In genomic region chr9:134024393-134024792, GRCh38 we compare ENCODE assay signal across 8 cellular contexts. TPM values are rescaled to one million over a fixed set of nuclear protein-coding genes. Genes with fewer than 3 reads are reported as not detected.
A peak's percentile ranks its signal among the peaks of the same experiment; 100 is the strongest.
DNase-seq lines count a peak whose midpoint lies in the region; ATAC-seq and TF ChIP-seq lines count a peak whose summit lies in the region.

No MANE protein-coding gene starts in this region.

- H3K9me3 Mint-ChIP-seq in naive thymus-derived CD4-positive, alpha-beta T cell, result no peaks in the 10 kb centered on the region

- DNase-seq in AG04449 (ENCODE audit: low read depth, low spot score), result no peak
- no peak for DNase-seq in Jurkat, Clone E6-1 (ENCODE audit: low read depth, low spot score)
- no peak for DNase-seq in cardiac fibroblast (ENCODE audit: low read depth in 2 of 2)
- no peak for DNase-seq in naive thymus-derived CD4-positive, alpha-beta T cell
- DNase-seq in EL, result no peak
- no peak for DNase-seq in DMS 273 treated with DMSO at 0.1 percent for 48 hours (lab: John Stamatoyannopoulos, UW)

- H3K4me3 ChIP-seq in AG04449 (ENCODE audit: low read depth, low read length) (peak overlapping the region; percentile 59), cardiac fibroblast (replicated peaks in 1 of 2; ENCODE audit: low read depth in 2 of 2, low read length in 2 of 2) (peak overlapping the region; percentile 30 to 38)
- peak overlapping the region; percentile 43 for H3K4me3 ChIP-seq in Jurkat, Clone E6-1 (ENCODE audit: low read length)
- H3K4me3 ChIP-seq in naive thymus-derived CD4-positive, alpha-beta T cell (ENCODE audit: low read length), result no peak overlapping the region

- no peak for ATAC-seq in naive thymus-derived CD4-positive, alpha-beta T cell
- ATAC-seq in HG02852 (IDR thresholded peaks at IDR 0.05; ENCODE audit: unreplicated experiment) (no peak), GM21723 (IDR thresholded peaks at IDR 0.05; ENCODE audit: unreplicated experiment) (no peak)

- TF ChIP-seq CTCF in AG04449 (IDR thresholded peaks at IDR 0.05; ENCODE audit: insufficient read depth, low read length, missing control alignments) (no peak), cardiac fibroblast (IDR thresholded peaks at IDR 0.05; ENCODE audit: low read depth, low read length) (no peak)

- H3K4me1 ChIP-seq in naive thymus-derived CD4-positive, alpha-beta T cell (ENCODE audit: control insufficient read depth in 2 of 2, insufficient read depth in 2 of 2, low read length in 2 of 2), result peaks cover 5 to 7% of the 10 kb centered on the region in 2 donors

- H3K36me3 ChIP-seq in naive thymus-derived CD4-positive, alpha-beta T cell (ENCODE audit: control insufficient read depth in 2 of 3, insufficient read depth in 3 of 3, low read length in 3 of 3), result peaks cover 0 to 3% (median 0%) of the 10 kb centered on the region in 3 experiments

- intact Hi-C loops in naive thymus-derived CD4-positive, alpha-beta T cell (cut with micrococcal nuclease), result loop anchor here in 1 of 2 donors (10.0 kb wide), 1 partner anchor 1880 kb away; the partner anchor contains the start of gene CAMSAP1

- H3K4me3 Mint-ChIP-seq in naive thymus-derived CD4-positive, alpha-beta T cell, result peak overlapping the region; percentile 24 to 85 (median 73)

- H3K9me3 ChIP-seq in naive thymus-derived CD4-positive, alpha-beta T cell (ENCODE audit: control insufficient read depth in 2 of 3, low read length in 3 of 3), result no peaks in the 10 kb centered on the region

- no peaks in the 10 kb centered on the region for H3K27me3 Mint-ChIP-seq in naive thymus-derived CD4-positive, alpha-beta T cell

- POLR2A ChIA-PET in AG04449 (lab: Yijun Ruan, JAX), result interaction anchor here (0.6 kb wide), 1 partner anchor 35 kb away, joined by 3 read pairs; no protein-coding TSS in a partner anchor
- POLR2A ChIA-PET in naive thymus-derived CD4-positive, alpha-beta T cell (lab: Charles Lee), result interaction anchor here (1.4 to 4.2 kb wide), 2 partner anchors 111 to 139 kb away, joined by 3 to 18 read pairs; partner anchors contain the start of gene WDR5

- peak overlapping the region in 8 of 9 donors; percentile 44 to 86 (median 79) for H3K27ac Mint-ChIP-seq in naive thymus-derived CD4-positive, alpha-beta T cell

- CTCF ChIA-PET in AG04449 (lab: Yijun Ruan, JAX), result interaction anchor here (0.9 to 4.2 kb wide), 3 partner anchors 17 to 242 kb away, joined by 3 to 22 read pairs (median 14); no protein-coding TSS in a partner anchor
- CTCF ChIA-PET in naive thymus-derived CD4-positive, alpha-beta T cell (lab: Charles Lee), result interaction anchor here (2.9 kb wide), 1 partner anchor 30 kb away, joined by 14 read pairs; no protein-coding TSS in a partner anchor

- H3K36me3 Mint-ChIP-seq in naive thymus-derived CD4-positive, alpha-beta T cell, result peaks cover 0 to 6% (median 0%) of the 10 kb centered on the region in 5 donors

- H3K4me1 Mint-ChIP-seq in naive thymus-derived CD4-positive, alpha-beta T cell, result peaks cover 0 to 21% (median 12%) of the 10 kb centered on the region in 7 donors

- H3K27ac ChIP-seq in naive thymus-derived CD4-positive, alpha-beta T cell (ENCODE audit: low read depth, low read length), result no peak overlapping the region

- H3K27me3 ChIP-seq in naive thymus-derived CD4-positive, alpha-beta T cell (ENCODE audit: control insufficient read depth in 2 of 2, insufficient read depth in 2 of 2, low read length in 2 of 2), result no peaks in the 10 kb centered on the region

RNA-seq across cellular contexts. Expression of gene BRD3OS, which starts 0.9 kb away (rescaled TPM):
- 16.4 TPM for polyA plus RNA-seq in Jurkat, Clone E6-1 (2012; ENCODE audit: insufficient read depth, insufficient read length)
- total RNA-seq in naive thymus-derived CD4-positive, alpha-beta T cell, result 10 to 100 TPM in 3 of 5 experiments, 1 to 10 TPM in 2; 8.3 to 19.3 (median 12.7) TPM
- 10 to 100 TPM; 22.1 to 28.1 TPM for polyA plus RNA-seq in naive thymus-derived CD4-positive, alpha-beta T cell

RNA-seq across cellular contexts. Expression of gene VAV2, which starts 32.3 kb away (rescaled TPM):
- polyA plus RNA-seq in Jurkat, Clone E6-1 (2012; ENCODE audit: insufficient read depth, insufficient read length), result 9.3 TPM
- total RNA-seq in naive thymus-derived CD4-positive, alpha-beta T cell, result 10 to 100 TPM in 1 of 5 experiments, 1 to 10 TPM in 4; 1.9 to 14.4 (median 3.2) TPM
- polyA plus RNA-seq in naive thymus-derived CD4-positive, alpha-beta T cell, result under 1 TPM; 0.18 to 0.31 TPM

RNA-seq across cellular contexts. Expression of gene BRD3, which starts 43.4 kb away (rescaled TPM):
- 26.4 TPM for polyA plus RNA-seq in Jurkat, Clone E6-1 (2012; ENCODE audit: insufficient read depth, insufficient read length)
- total RNA-seq in naive thymus-derived CD4-positive, alpha-beta T cell, result 10 to 100 TPM; 29.0 to 49.7 (median 40.4) TPM
- polyA plus RNA-seq in naive thymus-derived CD4-positive, alpha-beta T cell, result 10 to 100 TPM; 12.4 to 36.4 TPM
